Comparison of ENCODE assay signal across 8 cellular contexts in genomic region chr19:53538378-53539109, GRCh38. TPM values are rescaled to one million over a fixed set of nuclear protein-coding genes. Genes with fewer than 3 reads are reported as not detected.
A peak's percentile ranks its signal among the peaks of the same experiment; 100 is the strongest.
DNase-seq lines count a peak whose midpoint lies in the region; ATAC-seq and TF ChIP-seq lines count a peak whose summit lies in the region.

No MANE protein-coding gene starts in this region.

- TF ChIP-seq CTCF in choroid plexus epithelial cell (conservative IDR thresholded peaks at IDR 0.05; ENCODE audit: low read depth, low read length) = no peak

- DNase-seq in choroid plexus epithelial cell (ENCODE audit: low read depth) (no peak), DMS153 (lab: John Stamatoyannopoulos, UW) (no peak), GM19238 (ENCODE audit: insufficient read length, low spot score) (no peak)

- WGBS in mesodermal cell (ENCODE audit: insufficient coverage in 2 of 2), 2 experiments = 49 to 65% methylated on average over 30 to 32 of the region's 36 CpGs

- H3K4me1 ChIP-seq in mesodermal cell (ENCODE audit: control insufficient read depth, insufficient read depth, low read length, poor library complexity, severe bottlenecking) = no peaks in the 10 kb centered on the region

- ATAC-seq in GM21447 (IDR thresholded peaks at IDR 0.05; ENCODE audit: unreplicated experiment) (peak; percentile 20), HG02642 (IDR thresholded peaks at IDR 0.05; ENCODE audit: poor library complexity, unreplicated experiment) (no peak), GM19351 (IDR thresholded peaks at IDR 0.05; ENCODE audit: unreplicated experiment) (no peak)

- H3K9me3 ChIP-seq in KOPT-K1 (ENCODE audit: insufficient read depth, low read length, poor library complexity, severe bottlenecking) (no peaks in the 10 kb centered on the region), mesodermal cell (ENCODE audit: control insufficient read depth, low read length) (no peaks in the 10 kb centered on the region)

- H3K27ac ChIP-seq in KOPT-K1 (ENCODE audit: low read depth, low read length, poor library complexity, severe bottlenecking) (peak overlapping the region; percentile 59), mesodermal cell (ENCODE audit: low read depth, low read length, severe bottlenecking) (no peak overlapping the region)

- H3K36me3 ChIP-seq in KOPT-K1 (ENCODE audit: insufficient read depth, low read length) = peaks cover 37% of the 10 kb centered on the region
- peaks cover 15% of the 10 kb centered on the region for H3K36me3 ChIP-seq in mesodermal cell (ENCODE audit: control insufficient read depth, insufficient read depth, low read length)

- H3K4me3 ChIP-seq in choroid plexus epithelial cell (ENCODE audit: low read depth, low read length) = peak overlapping the region; percentile 87
- peak overlapping the region; percentile 55 for H3K4me3 ChIP-seq in mesodermal cell (ENCODE audit: extremely low read depth, insufficient read depth, low read length, poor library complexity, severe bottlenecking)

RNA-seq across cellular contexts. Expression of gene ZNF331, which starts 0.6 kb away (rescaled TPM):
- 26.7 TPM for polyA plus RNA-seq in mesodermal cell (2013, experiment 1 of 2)
- polyA plus RNA-seq in mesodermal cell (2013, experiment 2 of 2) = 28.2 TPM
